10 cellular contexts compared by ENCODE assay signal in genomic region chr10:124734311-124735166, GRCh38. TPM values are rescaled to one million over a fixed set of nuclear protein-coding genes. Genes with fewer than 3 reads are reported as not detected.
DNase-seq lines count a peak whose midpoint lies in the region; ATAC-seq, FAIRE-seq and TF ChIP-seq lines count a peak whose summit lies in the region.
"Had no signal": no experiment of that assay in that cellular context is flagged by ENCODE, and none has a peak within 500 bp of the region (broad histone marks: within the 10 kb centered on the region; RNA-seq: fewer than 3 reads in every experiment).

No MANE protein-coding gene starts in this region.

- ATAC-seq in GM12878 (peak; percentile 3; the same call in 2 of the 3 replicates), GM19467 (IDR thresholded peaks at IDR 0.05; ENCODE audit: unreplicated experiment) (no peak)

- no peaks in the 10 kb centered on the region for H3K9me3 Mint-ChIP-seq in osteocyte (ENCODE audit: unreplicated experiment)

- H3K9ac ChIP-seq in BLaER1 treated with 17β-estradiol and CSF1 and Interleukin-3, amounts not matched to agents 10 nM and 100 nM: peak overlapping the region in 9 of 11 experiments; percentile 27 to 59 (median 38); a peak in 15 of 22 replicates
- H3K9ac ChIP-seq in MM.1S (ENCODE audit: low read length): peak overlapping the region; percentile 16; the same call in 1 of the 2 replicates
- H3K9ac ChIP-seq in GM12878 (ENCODE audit: control insufficient read depth, insufficient read depth, low read length): peak overlapping the region; percentile 1; the same call in 1 of the 2 replicates
- H3K9ac ChIP-seq in smooth muscle cell (ENCODE audit: low read depth): no peak overlapping the region

- CTCF ChIA-PET in GM12878 (lab: Yijun Ruan, JAX): interaction anchor here (1.0 to 21.9 kb wide), 11 partner anchors 6 to 204 kb away, joined by 3 to 319 read pairs (median 6); no protein-coding TSS in a partner anchor

- in situ Hi-C loops in GM12878 (cut with MboI): no loop called here

- no peak for TF ChIP-seq POLR2A in GM12878 (IDR thresholded peaks at IDR 0.05; ENCODE audit: low read depth, low read length)

- H3K9me2 ChIP-seq in MM.1S (replicated peaks; ENCODE audit: insufficient read depth, low read length): no peaks in the 10 kb centered on the region

- no peaks in the 10 kb centered on the region for H3K27me3 ChIP-seq in BLaER1 treated with 17β-estradiol and CSF1 and Interleukin-3, amounts not matched to agents 10 nM and 100 nM
- H3K27me3 ChIP-seq in MM.1S (replicated peaks; ENCODE audit: insufficient read depth, low read length) (no peaks in the 10 kb centered on the region), GM12878 (replicated peaks in 1 of 2; ENCODE audit: control insufficient read depth in 2 of 2, insufficient read depth in 2 of 2, low read length in 1 of 2) (no peaks in the 10 kb centered on the region), smooth muscle cell (ENCODE audit: low read depth) (no peaks in the 10 kb centered on the region)

- H3K4me2 ChIP-seq in BLaER1 treated with 17β-estradiol and CSF1 and Interleukin-3, amounts not matched to agents 10 nM and 100 nM: peak overlapping the region; percentile 74 to 97 (median 93)
- peak overlapping the region; percentile 74 for H3K4me2 ChIP-seq in MM.1S (ENCODE audit: low read depth, low read length)
- H3K4me2 ChIP-seq in GM12878 (ENCODE audit: control insufficient read depth, insufficient read depth): peak overlapping the region; percentile 60
- no peak overlapping the region for H3K4me2 ChIP-seq in smooth muscle cell

- no peaks in the 10 kb centered on the region for H3K9me3 ChIP-seq in BLaER1 treated with 17β-estradiol and CSF1 and Interleukin-3, amounts not matched to agents 10 nM and 100 nM (replicated peaks in 1 of 11)
- H3K9me3 ChIP-seq in MM.1S (replicated peaks; ENCODE audit: insufficient read depth, low read length) (no peaks in the 10 kb centered on the region), GM12878 (replicated peaks; ENCODE audit: control insufficient read depth, insufficient read depth, low read length) (no peaks in the 10 kb centered on the region), smooth muscle cell (replicated peaks; ENCODE audit: low read depth) (no peaks in the 10 kb centered on the region)

- H3K27ac ChIP-seq in BLaER1 treated with 17β-estradiol and CSF1 and Interleukin-3, amounts not matched to agents 10 nM and 100 nM: peak overlapping the region in 10 of 11 experiments; percentile 1 to 93 (median 64); a peak in 19 of 22 replicates
- H3K27ac ChIP-seq in MM.1S (ENCODE audit: low read length): peak overlapping the region; percentile 94
- H3K27ac ChIP-seq in GM12878 (ENCODE audit: control insufficient read depth, insufficient read depth): peak overlapping the region; percentile 71
- no peak overlapping the region for H3K27ac ChIP-seq in smooth muscle cell (ENCODE audit: low read depth)

- H2AFZ ChIP-seq in MM.1S (ENCODE audit: low read length) (no peak overlapping the region), GM12878 (ENCODE audit: control insufficient read depth, low read depth, low read length) (no peak overlapping the region), smooth muscle cell (ENCODE audit: low read depth) (no peak overlapping the region)

- peaks cover 0 to 34% (median 7%) of the 10 kb centered on the region in 11 experiments; a peak in 10 of 22 replicates for H3K36me3 ChIP-seq in BLaER1 treated with 17β-estradiol and CSF1 and Interleukin-3, amounts not matched to agents 10 nM and 100 nM
- H3K36me3 ChIP-seq in MM.1S (replicated peaks; ENCODE audit: insufficient read depth, low read length): no peaks in the 10 kb centered on the region
- peaks cover 1 to 2% of the 10 kb centered on the region in 2 experiments; a peak in 2 of 4 replicates for H3K36me3 ChIP-seq in GM12878 (ENCODE audit: control insufficient read depth in 2 of 2, insufficient read depth in 2 of 2, low read length in 1 of 2)
- no peaks in the 10 kb centered on the region for H3K36me3 ChIP-seq in smooth muscle cell (ENCODE audit: low read depth)

- no peaks in the 10 kb centered on the region for H3K27me3 Mint-ChIP-seq in osteocyte (ENCODE audit: unreplicated experiment)

- POLR2A ChIA-PET in GM12878 (lab: Charles Lee): interaction anchor here (0.6 to 5.5 kb wide), 6 partner anchors 10 to 80 kb away, joined by 3 to 31 read pairs (median 13); no protein-coding TSS in a partner anchor

- no peak overlapping the region for H3K27ac Mint-ChIP-seq in osteocyte (ENCODE audit: unreplicated experiment)

- BruUV-seq in GM12878 (replicated peaks; lab: Mats Ljungman, UMichigan): no TSS peak

- SMC1A ChIA-PET in GM12878 (lab: Charles Lee; ENCODE audit: uncharacterized antibody, unreplicated experiment): interaction anchor here (0.6 to 21.7 kb wide), 10 partner anchors 5 to 901 kb away, joined by 3 to 351 read pairs (median 8); no protein-coding TSS in a partner anchor

- intact Hi-C loops in GM12878 (cut with micrococcal nuclease; ENCODE audit: unreplicated experiment): no loop called here

- RAD21 ChIA-PET in GM12878 (lab: Charles Lee; ENCODE audit: unreplicated experiment): interaction anchor here (0.8 to 4.1 kb wide), 7 partner anchors 8 to 46 kb away, joined by 3 to 37 read pairs (median 19); no protein-coding TSS in a partner anchor

- peaks cover 28% of the 10 kb centered on the region for H3K4me1 Mint-ChIP-seq in osteocyte (ENCODE audit: unreplicated experiment)

- no peak overlapping the region for H3K4me3 Mint-ChIP-seq in osteocyte (ENCODE audit: unreplicated experiment)

- FAIRE-seq in GM12878 (lab: Jason Lieb, UNC): no peak

- no peak for TF ChIP-seq EP300 in GM12878 (IDR thresholded peaks at IDR 0.05; ENCODE audit: borderline replicate concordance in 1 of 2, control insufficient read depth in 1 of 2, low read depth in 2 of 2, low read length in 2 of 2)

- H3K79me2 ChIP-seq in MM.1S (ENCODE audit: low read length) (peaks cover 85% of the 10 kb centered on the region), GM12878 (ENCODE audit: control insufficient read depth, insufficient read depth, low read length) (peaks cover 40% of the 10 kb centered on the region), smooth muscle cell (ENCODE audit: low read depth) (peaks cover 5% of the 10 kb centered on the region)

- TF ChIP-seq CTCF in MM.1S (IDR thresholded peaks at IDR 0.05; ENCODE audit: low read length) (no peak), GM12878 (IDR thresholded peaks at IDR 0.05 in 2 of 3, conservative IDR thresholded peaks at IDR 0.05 in 1 of 3; ENCODE audit: control insufficient read depth in 2 of 3, extremely low read depth in 1 of 3, insufficient read depth in 1 of 3, low read depth in 3 of 3, low read length in 3 of 3) (no peak), osteocyte (IDR thresholded peaks at IDR 0.05) (no peak), smooth muscle cell (IDR thresholded peaks at IDR 0.05; ENCODE audit: borderline replicate concordance, insufficient read depth, poor library complexity, severe bottlenecking) (no peak)

- H3K36me3 Mint-ChIP-seq in osteocyte (ENCODE audit: unreplicated experiment): peaks cover 2% of the 10 kb centered on the region

- WGBS in GM12878 (ENCODE audit: insufficient coverage, insufficient replicate concordance, low lambda C conversion rate, missing lambda C conversion rate): 42% methylated on average over 16 of the region's 16 CpGs
- 96% methylated on average over 16 of the region's 16 CpGs for WGBS in smooth muscle cell (ENCODE audit: low lambda C conversion rate)

- DNase-seq in MM.1S (peak; percentile 69), GM12878 (ENCODE audit: low read depth, low spot score) (no peak), osteocyte (ENCODE audit: extremely low spot score, unreplicated experiment) (peak; percentile 66), smooth muscle cell (lab: John Stamatoyannopoulos, UW; ENCODE audit: unreplicated experiment) (no peak), activated gamma-delta T cell treated with Interleukin-2 at 50 U/mL for 16 hours (no peak)
- no peak for DNase-seq in effector CD8-positive, alpha-beta T cell (lab: John Stamatoyannopoulos, UW)
- DNase-seq: COR-L47, NCI-H446 treated with DMSO at 0.1 percent for 48 hours had no signal

- TF ChIP-seq RAD21 in GM12878 (IDR thresholded peaks at IDR 0.05; ENCODE audit: insufficient read depth, low read depth, low read length): no peak

- H3K4me3 ChIP-seq in BLaER1 treated with 17β-estradiol and CSF1 and Interleukin-3, amounts not matched to agents 10 nM and 100 nM: peak overlapping the region in 3 of 10 experiments; percentile 1 to 29 (median 24); a peak in 2 of 20 replicates
- no peak overlapping the region for H3K4me3 ChIP-seq in MM.1S (ENCODE audit: low read length)
- H3K4me3 ChIP-seq in GM12878: no peak overlapping the region
- H3K4me3 ChIP-seq in smooth muscle cell: no peak overlapping the region

- H3K4me1 ChIP-seq in BLaER1 treated with 17β-estradiol and CSF1 and Interleukin-3, amounts not matched to agents 10 nM and 100 nM: peaks cover 83 to 100% (median 100%) of the 10 kb centered on the region in 10 experiments
- peaks cover 43% of the 10 kb centered on the region for H3K4me1 ChIP-seq in MM.1S (ENCODE audit: low read length)
- peaks cover 61% of the 10 kb centered on the region for H3K4me1 ChIP-seq in GM12878 (ENCODE audit: control insufficient read depth, insufficient read depth, low read length)
- peaks cover 12% of the 10 kb centered on the region for H3K4me1 ChIP-seq in smooth muscle cell (ENCODE audit: low read depth)

- H3F3A ChIP-seq in MM.1S (ENCODE audit: insufficient read depth, low read length) (peaks cover 33% of the 10 kb centered on the region), smooth muscle cell (ENCODE audit: low read depth) (no peaks in the 10 kb centered on the region)

- peaks cover 34 to 83% (median 65%) of the 10 kb centered on the region in 11 experiments; a peak in 21 of 22 replicates for H4K20me1 ChIP-seq in BLaER1 treated with 17β-estradiol and CSF1 and Interleukin-3, amounts not matched to agents 10 nM and 100 nM
- H4K20me1 ChIP-seq in MM.1S (ENCODE audit: insufficient read depth, low read length) (no peaks in the 10 kb centered on the region), GM12878 (ENCODE audit: control insufficient read depth, insufficient read depth) (no peaks in the 10 kb centered on the region; the same call in 1 of the 2 replicates), smooth muscle cell (ENCODE audit: low read depth) (peaks cover 82% of the 10 kb centered on the region)

RNA-seq across cellular contexts. Expression of gene FAM53B, which starts 9.6 kb away (rescaled TPM):
- total RNA-seq in GM12878 (2013; cell fraction: nucleolus; rRNA removed): 50.5 and 56.5 TPM in 2 replicates
- 20.6 and 26.3 TPM in 2 replicates for total RNA-seq in GM12878 (2014; rRNA removed)
- 9.8 and 12.2 TPM in 2 replicates for total RNA-seq in GM12878 (2014; rRNA removed; fragmentation: Illumina TruSeq; extraction: Trizol)
- 25.2 and 26.1 TPM in 2 replicates for total RNA-seq in GM12878 (2021)
- polyA plus RNA-seq in GM12878 (2011; ENCODE audit: low read depth): 3.7 TPM
- 6.3 and 8.6 TPM in 2 replicates for polyA plus RNA-seq in GM12878 (2011; rRNA removed)
- polyA plus RNA-seq in GM12878 (2011; cell fraction: cytosol; rRNA removed): 10.5 and 14.4 TPM in 2 replicates
- polyA plus RNA-seq in GM12878 (2011; cell fraction: nucleus; rRNA removed): 14.4 and 19.5 TPM in 2 replicates
- 7.8 and 8.4 TPM in 2 replicates for polyA plus RNA-seq in GM12878 (2012)
- 2.7 and 6.5 TPM in 2 replicates for polyA plus RNA-seq in GM12878 (2014; fragmentation: Illumina TruSeq; extraction: Trizol)
- under 1 TPM; 0.05 to 0.16 TPM for polyA plus RNA-seq in GM12878 (2014; fragmentation: Nextera tagmentation; extraction: Ambion mirVana)
- polyA plus RNA-seq in GM12878 (2014; rRNA removed): 14.8 and 15.6 TPM in 2 replicates
- 1 to 10 TPM; 4.9 to 7.7 TPM for polyA plus RNA-seq in GM12878 (2016; fragmentation: Nextera tagmentation; extraction: Ambion mirVana)
- polyA minus RNA-seq in GM12878 (2011; rRNA and poly(A)+ RNA removed): 15.6 and 28.6 TPM in 2 replicates
- 13.3 and 14.2 TPM in 2 replicates for polyA minus RNA-seq in GM12878 (2011; cell fraction: cytosol; rRNA and poly(A)+ RNA removed)
- polyA minus RNA-seq in GM12878 (2011; cell fraction: nucleus; rRNA and poly(A)+ RNA removed): 11.6 and 25.5 TPM in 2 replicates
- total RNA-seq in osteocyte: 14.7 and 17.0 TPM in 2 replicates
- 6.2 and 9.3 TPM in 2 replicates for total RNA-seq in smooth muscle cell
- 5.5 and 9.3 TPM in 2 replicates for polyA plus RNA-seq in smooth muscle cell

RNA-seq across cellular contexts. Expression of gene EEF1AKMT2, which starts 57.1 kb away (rescaled TPM):
- 74.3 and 77.7 TPM in 2 replicates for total RNA-seq in GM12878 (2013; cell fraction: nucleolus; rRNA removed)
- total RNA-seq in GM12878 (2014; rRNA removed): 22.2 and 25.1 TPM in 2 replicates
- total RNA-seq in GM12878 (2014; rRNA removed; fragmentation: Illumina TruSeq; extraction: Trizol): 23.8 and 26.2 TPM in 2 replicates
- 18.2 and 21.8 TPM in 2 replicates for total RNA-seq in GM12878 (2021)
- 11.8 TPM for polyA plus RNA-seq in GM12878 (2011; ENCODE audit: low read depth)
- polyA plus RNA-seq in GM12878 (2011; rRNA removed): 24.9 and 43.1 TPM in 2 replicates
- polyA plus RNA-seq in GM12878 (2011; cell fraction: cytosol; rRNA removed): 9.6 and 11.9 TPM in 2 replicates
- 10.8 and 12.3 TPM in 2 replicates for polyA plus RNA-seq in GM12878 (2011; cell fraction: nucleus; rRNA removed)
- 18.8 and 21.5 TPM in 2 replicates for polyA plus RNA-seq in GM12878 (2012)
- polyA plus RNA-seq in GM12878 (2014; fragmentation: Illumina TruSeq; extraction: Trizol): 22.4 and 27.1 TPM in 2 replicates
- 10 to 100 TPM in 1 of 2 experiments, 1 to 10 TPM in 1; 9.1 to 12.9 TPM for polyA plus RNA-seq in GM12878 (2014; fragmentation: Nextera tagmentation; extraction: Ambion mirVana)
- polyA plus RNA-seq in GM12878 (2014; rRNA removed): 18.1 and 22.1 TPM in 2 replicates
- polyA plus RNA-seq in GM12878 (2016; fragmentation: Nextera tagmentation; extraction: Ambion mirVana): 10 to 100 TPM; 26.2 to 29.3 TPM
- 7.2 and 12.3 TPM in 2 replicates for polyA minus RNA-seq in GM12878 (2011; rRNA and poly(A)+ RNA removed)
- polyA minus RNA-seq in GM12878 (2011; cell fraction: cytosol; rRNA and poly(A)+ RNA removed): 3.7 and 5.9 TPM in 2 replicates
- polyA minus RNA-seq in GM12878 (2011; cell fraction: nucleus; rRNA and poly(A)+ RNA removed): 14.4 and 19.8 TPM in 2 replicates
- 21.9 and 22.0 TPM in 2 replicates for total RNA-seq in osteocyte
- total RNA-seq in smooth muscle cell: 26.4 and 31.0 TPM in 2 replicates
- 20.1 and 20.5 TPM in 2 replicates for polyA plus RNA-seq in smooth muscle cell

Comparison
In these comparisons a context has a peak if more than half of its experiments do, and no peak if none do; other contexts are left out.
1. DNase-seq: peak in MM.1S (single experiment) and osteocyte (single experiment); none in GM12878 (single experiment), effector CD8-positive, alpha-beta T cell (single experiment), smooth muscle cell (single experiment) and activated gamma-delta T cell treated with Interleukin-2 at 50 U/mL for 16 hours (single experiment).